In the genomic region with DNA sequence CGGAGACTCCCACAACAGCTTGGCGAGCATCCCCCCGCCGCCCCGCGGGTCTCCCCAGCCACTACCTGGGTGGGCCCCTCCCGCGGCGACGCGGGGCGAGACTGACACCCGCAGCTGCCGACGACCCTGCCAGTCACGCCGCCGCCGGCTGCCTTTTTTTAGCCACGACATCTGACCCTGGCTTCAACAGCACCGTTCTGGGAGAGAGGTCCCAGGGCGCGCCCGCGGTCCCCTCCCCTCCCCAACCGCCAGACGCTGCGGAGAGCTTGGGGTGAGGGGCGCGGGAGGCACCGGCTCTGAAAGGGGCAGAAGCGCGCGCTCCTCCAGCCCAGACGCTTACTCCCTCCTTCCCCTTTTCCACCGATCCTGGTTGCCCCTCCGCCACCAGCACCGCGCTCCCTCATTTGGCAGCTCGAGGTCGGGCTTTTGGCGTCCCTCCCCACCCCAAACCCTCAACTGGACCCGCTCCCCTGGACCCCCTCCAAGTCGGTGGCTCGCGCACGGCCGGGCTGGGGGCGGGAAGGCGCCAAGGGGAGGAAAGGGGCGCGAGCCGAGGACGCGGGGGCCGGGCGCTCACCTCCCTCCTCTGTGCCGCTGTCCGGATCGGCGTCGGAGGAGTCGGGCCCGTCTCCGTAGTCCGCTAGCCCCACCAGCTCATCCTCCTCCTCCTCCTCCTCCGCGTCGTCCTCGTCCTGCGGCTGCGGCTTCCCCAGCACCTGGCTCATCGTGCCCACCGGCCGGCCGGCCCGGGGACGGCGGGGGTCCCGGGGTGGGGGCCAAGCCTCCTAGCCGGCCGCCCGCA, we compare ENCODE assay signal across 8 cellular contexts. TPM values are rescaled to one million over a fixed set of nuclear protein-coding genes. Genes with fewer than 3 reads are reported as not detected.
DNase-seq lines count a peak whose midpoint lies in the region; ATAC-seq and TF ChIP-seq lines count a peak whose summit lies in the region.

No MANE protein-coding gene starts in this region.

- no peaks in the 10 kb centered on the region for H3K9me3 ChIP-seq in left lung

- no peaks in the 10 kb centered on the region for H3K27me3 ChIP-seq in left lung

- intact Hi-C loops in CD14-positive monocyte (cut with micrococcal nuclease) = loop anchor here in 1 of 2 donors (5.0 kb wide), 1 partner anchor 39 kb away; no protein-coding TSS in a partner anchor
- intact Hi-C loops in left lung (cut with DNase I) = no loop called here

- DNase-seq in CD14-positive monocyte (ENCODE audit: low spot score) (peak; percentile 52), T-cell (peak in 17 of 34 experiments; percentile 0 to 28 (median 6)), left lung (peak; percentile 56 to 90), NCI-H1436 (lab: John Stamatoyannopoulos, UW) (no peak)
- DNase-seq in central memory CD4-positive, alpha-beta T cell = peak; percentile 9
- peak; percentile 14 for DNase-seq in stimulated activated CD8-positive, alpha-beta memory T cell treated with anti-CD3 and anti-CD28 coated beads, Interleukin-12 subunit alpha, Interleukin-12 subunit beta, amount 100 ng/mL, for 4 hours (ENCODE audit: low read depth)

- peak overlapping the region; percentile 72 to 82 for H3K4me3 ChIP-seq in left lung

- POLR2A ChIA-PET in T-cell (lab: Charles Lee) = no interaction called here

- peaks cover 8 to 45% of the 10 kb centered on the region in 2 donors for H3K4me1 ChIP-seq in left lung

- H3K4me3 Mint-ChIP-seq in CD14-positive monocyte (peak overlapping the region; percentile 89 to 94), T-cell (peak overlapping the region; percentile 80 to 95 (median 84))

- ATAC-seq in GM19351 (IDR thresholded peaks at IDR 0.05; ENCODE audit: unreplicated experiment) (peak; percentile 50), HG03460 (IDR thresholded peaks at IDR 0.05; ENCODE audit: unreplicated experiment) (peak; percentile 50), T-cell (replicated peaks in 1 of 4) (peak; percentile 41 to 64 (median 49)), left lung (peak; percentile 67)

- peaks cover 0 to 14% (median 6%) of the 10 kb centered on the region in 3 donors for H3K27me3 Mint-ChIP-seq in CD14-positive monocyte (ENCODE audit: low read depth in 3 of 3)
- peaks cover 6 to 23% of the 10 kb centered on the region in 2 donors for H3K27me3 Mint-ChIP-seq in T-cell

- peak overlapping the region in 6 of 7 donors; percentile 56 to 84 (median 76) for H3K27ac Mint-ChIP-seq in CD14-positive monocyte
- H3K27ac Mint-ChIP-seq in T-cell = no peak overlapping the region

- CTCF ChIA-PET in T-cell (lab: Charles Lee) = interaction anchor here in 1 of 2 donors (0.6 to 3.8 kb wide), 5 partner anchors 8 to 44 kb away, joined by 3 to 20 read pairs (median 4); a partner anchor contains a TSS

- H3K4me1 Mint-ChIP-seq in CD14-positive monocyte = peaks cover 46% of the 10 kb centered on the region
- H3K4me1 Mint-ChIP-seq in T-cell = peaks cover 20 to 22% (median 21%) of the 10 kb centered on the region in 3 donors

- TF ChIP-seq CTCF in CD14-positive monocyte (IDR thresholded peaks at IDR 0.05) (no peak), left lung (IDR thresholded peaks at IDR 0.05) (no peak)

- H3K36me3 Mint-ChIP-seq in CD14-positive monocyte = no peaks in the 10 kb centered on the region
- H3K36me3 Mint-ChIP-seq in T-cell = no peaks in the 10 kb centered on the region

- peak overlapping the region; percentile 72 to 86 for H3K27ac ChIP-seq in left lung

- H3K36me3 ChIP-seq in left lung = no peaks in the 10 kb centered on the region

- H3K9me3 Mint-ChIP-seq in CD14-positive monocyte (no peaks in the 10 kb centered on the region), T-cell (no peaks in the 10 kb centered on the region)

RNA-seq across cellular contexts. Expression of a gene that starts 0.6 kb away (rescaled TPM):
- polyA plus RNA-seq in CD14-positive monocyte = 1 to 10 TPM; 5.0 to 7.9 TPM
- total RNA-seq in T-cell (1 to 10 TPM; 2.3 to 4.9 (median 4.6) TPM), left lung (10 to 100 TPM; 43.2 to 47.6 TPM)

RNA-seq across cellular contexts. Expression of a gene that starts 21.5 kb away (rescaled TPM):
- 1 to 10 TPM in 1 of 2 donors, under 1 TPM in 1; 0.93 to 1.2 TPM for polyA plus RNA-seq in CD14-positive monocyte
- total RNA-seq in T-cell (1 to 10 TPM; 3.0 to 8.4 (median 5.3) TPM), left lung (10 to 100 TPM; 14.1 to 22.1 TPM)

RNA-seq across cellular contexts. Expression of a gene that starts 58.9 kb away (rescaled TPM):
- 10 to 100 TPM; 44.8 to 80.5 TPM for polyA plus RNA-seq in CD14-positive monocyte
- total RNA-seq in T-cell (10 to 100 TPM; 14.6 to 24.1 (median 22.6) TPM), left lung (10 to 100 TPM; 33.5 to 52.2 TPM)

Comparison
In these comparisons a context has a peak if more than half of its experiments do, and no peak if none do; other contexts are left out.
1. H3K27ac Mint-ChIP-seq: peak in CD14-positive monocyte (6 of 7); none in T-cell (0 of 2).
2. RNA of a gene that starts 0.6 kb away (total RNA-seq): 43.2 to 47.6 TPM in left lung; 2.3 to 4.9 TPM in T-cell; every median in the first group is over 4 times any median in the second.
3. Peak in every context shown above with its lines, with median percentiles within 50 percentile points of each other: ATAC-seq.